Comparison of ENCODE assay signal across 16 cellular contexts in genomic region chr20:37405351-37405897, GRCh38. TPM values are rescaled to one million over a fixed set of nuclear protein-coding genes. Genes with fewer than 3 reads are reported as not detected.
DNase-seq lines count a peak whose midpoint lies in the region; ATAC-seq and TF ChIP-seq lines count a peak whose summit lies in the region.
"Had no signal": no experiment of that assay in that cellular context is flagged by ENCODE, and none has a peak within 500 bp of the region (broad histone marks: within the 10 kb centered on the region; RNA-seq: fewer than 3 reads in every experiment).

No MANE protein-coding gene starts in this region.

- H3K27ac ChIP-seq in Karpas-422 (ENCODE audit: low read length) = no peak overlapping the region

- no peaks in the 10 kb centered on the region for H3K9me2 ChIP-seq in Karpas-422 (replicated peaks; ENCODE audit: insufficient read depth, low read length)

- H3K27ac Mint-ChIP-seq in activated T-cell treated with anti-CD3 and anti-CD28 coated beads, Interleukin-2, amount 50 U/mL, for 72 hours = no peak overlapping the region
- no peak overlapping the region for H3K27ac Mint-ChIP-seq in activated T-cell treated with anti-CD3 and anti-CD28 coated beads, Interleukin-2, amount 50 U/mL, for 24 hours
- H3K27ac Mint-ChIP-seq in glutamatergic neuron (ENCODE audit: unreplicated experiment) (peak overlapping the region; percentile 96), progenitor cell of endocrine pancreas (peak overlapping the region; percentile 65)

- H3K9me3 Mint-ChIP-seq in activated T-cell treated with anti-CD3 and anti-CD28 coated beads, Interleukin-2, amount 50 U/mL, for 72 hours = no peaks in the 10 kb centered on the region
- no peaks in the 10 kb centered on the region for H3K9me3 Mint-ChIP-seq in activated T-cell treated with anti-CD3 and anti-CD28 coated beads, Interleukin-2, amount 50 U/mL, for 24 hours
- peaks cover 43% of the 10 kb centered on the region for H3K9me3 Mint-ChIP-seq in glutamatergic neuron (ENCODE audit: unreplicated experiment)
- H3K9me3 Mint-ChIP-seq in progenitor cell of endocrine pancreas (ENCODE audit: low read depth) = no peaks in the 10 kb centered on the region

- no peaks in the 10 kb centered on the region for H3K79me2 ChIP-seq in Karpas-422 (ENCODE audit: low read length)

- H3K27me3 Mint-ChIP-seq in activated T-cell treated with anti-CD3 and anti-CD28 coated beads, Interleukin-2, amount 50 U/mL, for 72 hours (ENCODE audit: low read depth) = peaks cover 32% of the 10 kb centered on the region
- H3K27me3 Mint-ChIP-seq in activated T-cell treated with anti-CD3 and anti-CD28 coated beads, Interleukin-2, amount 50 U/mL, for 24 hours = peaks cover 39% of the 10 kb centered on the region
- H3K27me3 Mint-ChIP-seq in glutamatergic neuron (ENCODE audit: unreplicated experiment) (peaks cover 39% of the 10 kb centered on the region), progenitor cell of endocrine pancreas (peaks cover 31% of the 10 kb centered on the region)

- H3K4me2 ChIP-seq in Karpas-422 (ENCODE audit: low read depth, low read length, poor library complexity, severe bottlenecking) = peak overlapping the region; percentile 79

- no peak for DNase-seq in activated T-cell treated with anti-CD3 and anti-CD28 coated beads, Interleukin-2, amount 50 U/mL, for 72 hours
- DNase-seq in activated T-cell treated with anti-CD3 and anti-CD28 coated beads, Interleukin-2, amount 50 U/mL, for 24 hours = no peak
- DNase-seq in Karpas-422 (no peak), glutamatergic neuron (no peak), progenitor cell of endocrine pancreas (ENCODE audit: low spot score, unreplicated experiment) (no peak), cerebellum (ENCODE audit: low spot score) (no peak)
- no peak for DNase-seq in activated CD4-positive, alpha-beta T cell treated with anti-CD3 and anti-CD28 coated beads for 4 hours
- DNase-seq: activated CD4-positive, CD25-positive, alpha-beta regulatory T cell treated with anti-CD3 and anti-CD28 coated beads, Interleukin-2, amount 50 U/mL, for 72 hours; activated naive CD4-positive, alpha-beta T cell treated with anti-CD3 and anti-CD28 coated beads, Interleukin-2, amount 50 U/mL, for 16 hours; CD8-positive, alpha-beta memory T cell; NCI-H2081; NCI-H524 treated with DMSO at 0.1 percent for 48 hours; retina; SIG-M5 had no signal

- no peak overlapping the region for H3K9ac ChIP-seq in Karpas-422 (ENCODE audit: low read length)

- H3K4me1 ChIP-seq in Karpas-422 (ENCODE audit: low read length) = peaks cover 49% of the 10 kb centered on the region

- peaks cover 15% of the 10 kb centered on the region for H3K4me1 Mint-ChIP-seq in activated T-cell treated with anti-CD3 and anti-CD28 coated beads, Interleukin-2, amount 50 U/mL, for 72 hours (ENCODE audit: low read depth)
- peaks cover 11% of the 10 kb centered on the region for H3K4me1 Mint-ChIP-seq in activated T-cell treated with anti-CD3 and anti-CD28 coated beads, Interleukin-2, amount 50 U/mL, for 24 hours (ENCODE audit: low read depth)
- H3K4me1 Mint-ChIP-seq in glutamatergic neuron (ENCODE audit: low read depth, unreplicated experiment) = peaks cover 44% of the 10 kb centered on the region
- H3K4me1 Mint-ChIP-seq in progenitor cell of endocrine pancreas (ENCODE audit: low read depth) = peaks cover 12% of the 10 kb centered on the region

- no peak overlapping the region for H3K4me3 ChIP-seq in Karpas-422 (ENCODE audit: low read length)
- H3K4me3 ChIP-seq: lung had no signal

- no peak for TF ChIP-seq CTCF in glutamatergic neuron (IDR thresholded peaks at IDR 0.05; ENCODE audit: partially characterized antibody, unreplicated experiment)
- no peak for TF ChIP-seq CTCF in progenitor cell of endocrine pancreas (IDR thresholded peaks at IDR 0.05; ENCODE audit: unreplicated experiment)

- no peaks in the 10 kb centered on the region for H3K27me3 ChIP-seq in Karpas-422 (ENCODE audit: low read length)

- no peaks in the 10 kb centered on the region for H3K36me3 Mint-ChIP-seq in activated T-cell treated with anti-CD3 and anti-CD28 coated beads, Interleukin-2, amount 50 U/mL, for 72 hours (ENCODE audit: insufficient read depth in 2 of 2)
- H3K36me3 Mint-ChIP-seq in activated T-cell treated with anti-CD3 and anti-CD28 coated beads, Interleukin-2, amount 50 U/mL, for 24 hours (ENCODE audit: low read depth) = no peaks in the 10 kb centered on the region
- H3K36me3 Mint-ChIP-seq in glutamatergic neuron (ENCODE audit: unreplicated experiment) = no peaks in the 10 kb centered on the region
- peaks cover 11% of the 10 kb centered on the region for H3K36me3 Mint-ChIP-seq in progenitor cell of endocrine pancreas (ENCODE audit: insufficient read depth)

- ATAC-seq in activated T-cell treated with anti-CD3 and anti-CD28 coated beads, Interleukin-2, amount 50 U/mL, for 72 hours (replicated peaks in 1 of 2) = no peak
- ATAC-seq in HG03097 (IDR thresholded peaks at IDR 0.05; ENCODE audit: low FRiP score, unreplicated experiment) = no peak

- no peaks in the 10 kb centered on the region for H4K20me1 ChIP-seq in Karpas-422 (ENCODE audit: insufficient read depth, low read depth, low read length)

- no peaks in the 10 kb centered on the region; the same call in 1 of the 2 replicates for H3K36me3 ChIP-seq in Karpas-422 (ENCODE audit: insufficient read depth, low read length)

- no peak overlapping the region for H2AFZ ChIP-seq in Karpas-422 (ENCODE audit: low read length)

- no peaks in the 10 kb centered on the region for H3K9me3 ChIP-seq in Karpas-422 (ENCODE audit: low read length)

- peak overlapping the region; percentile 49 to 55 for H3K4me3 Mint-ChIP-seq in activated T-cell treated with anti-CD3 and anti-CD28 coated beads, Interleukin-2, amount 50 U/mL, for 72 hours
- H3K4me3 Mint-ChIP-seq in activated T-cell treated with anti-CD3 and anti-CD28 coated beads, Interleukin-2, amount 50 U/mL, for 24 hours = no peak overlapping the region
- H3K4me3 Mint-ChIP-seq in glutamatergic neuron (ENCODE audit: unreplicated experiment) (peak overlapping the region; percentile 64), progenitor cell of endocrine pancreas (ENCODE audit: low read depth) (peak overlapping the region; percentile 61)

RNA-seq across cellular contexts. Expression of gene SRC, which starts 59.5 kb away (rescaled TPM):
- 1 to 10 TPM; 5.1 to 6.2 TPM for total RNA-seq in activated T-cell treated with anti-CD3 and anti-CD28 coated beads, Interleukin-2, amount 50 U/mL, for 72 hours
- 39.9 and 41.5 TPM in 2 replicates for total RNA-seq in Karpas-422 (2014; rRNA removed; shearing (Covaris generic); ENCODE audit: low replicate concordance)
- 39.2 TPM for total RNA-seq in glutamatergic neuron (ENCODE audit: unreplicated experiment)
- total RNA-seq in progenitor cell of endocrine pancreas = 126 and 128 TPM in 2 replicates
- total RNA-seq in cerebellum = 29.4 TPM

Comparison
In these comparisons a context has a peak if more than half of its experiments do, and no peak if none do; other contexts are left out.
1. H3K27ac Mint-ChIP-seq: peak in glutamatergic neuron (single experiment) and progenitor cell of endocrine pancreas (single experiment); none in activated T-cell treated with anti-CD3 and anti-CD28 coated beads, Interleukin-2, amount 50 U/mL, for 72 hours (single experiment) and activated T-cell treated with anti-CD3 and anti-CD28 coated beads, Interleukin-2, amount 50 U/mL, for 24 hours (single experiment).